In the genomic region with DNA sequence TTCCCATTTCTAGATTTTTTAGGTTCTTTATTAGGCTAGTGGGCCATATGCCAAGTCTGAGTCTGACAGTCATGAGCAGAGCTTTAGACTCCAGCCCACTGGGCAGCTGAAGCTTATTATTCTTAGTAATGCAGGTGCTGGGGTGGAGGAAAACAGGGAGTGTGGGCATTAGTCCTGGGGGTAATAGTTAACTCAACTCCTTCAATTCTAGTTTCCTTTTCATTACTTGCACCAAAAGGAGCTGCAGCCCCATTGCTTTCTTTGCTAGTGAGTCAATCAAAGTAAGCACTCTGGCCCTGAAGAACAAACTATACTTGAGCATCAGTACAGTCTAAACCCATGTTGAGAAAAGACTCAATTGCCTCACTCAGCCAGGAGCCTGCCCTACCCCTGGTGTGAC, we compare ENCODE assay signal across 23 cellular contexts. TPM values are rescaled to one million over a fixed set of nuclear protein-coding genes. Genes with fewer than 3 reads are reported as not detected.
DNase-seq lines count a peak whose midpoint lies in the region; ATAC-seq and TF ChIP-seq lines count a peak whose summit lies in the region.
"Had no signal": no experiment of that assay in that cellular context is flagged by ENCODE, and none has a peak within 500 bp of the region (broad histone marks: within the 10 kb centered on the region; RNA-seq: fewer than 3 reads in every experiment).

No MANE protein-coding gene starts in this region.

- intact Hi-C loops in aorta (cut with DNase I) (loop anchor here in 1 of 2 donors (5.0 kb wide), 1 partner anchor 35 kb away; no protein-coding TSS in a partner anchor), thyroid gland (cut with DNase I) (no loop called here)

- no peak for DNase-seq in aorta
- DNase-seq in putamen (ENCODE audit: low spot score), result no peak
- DNase-seq in occipital lobe (lab: John Stamatoyannopoulos, UW), result no peak
- no peak for DNase-seq in thyroid gland
- DNase-seq: activated CD4-positive, alpha-beta T cell treated with anti-CD3 and anti-CD28 coated beads, Interleukin-2, amount 50 U/mL, for 48 hours; activated T-cell treated with anti-CD3 and anti-CD28 coated beads, Interleukin-2, amount 50 U/mL, for 48 hours; AML-193; body of pancreas; Caco-2; heart right ventricle; naive B cell; NCI-H1092; NCI-H2081 treated with DMSO at 0.1 percent for 48 hours; NCI-H510A treated with DMSO at 0.1 percent for 48 hours; uterus had no signal

- ATAC-seq in GM19324 (IDR thresholded peaks at IDR 0.05; ENCODE audit: low FRiP score, unreplicated experiment) (peak; percentile 79), HG02763 (IDR thresholded peaks at IDR 0.05; ENCODE audit: unreplicated experiment) (peak; percentile 52), HG03442 (IDR thresholded peaks at IDR 0.05; ENCODE audit: unreplicated experiment) (peak; percentile 51), aorta (ENCODE audit: low FRiP score) (no peak)
- ATAC-seq: activated naive CD4-positive, alpha-beta T cell treated with anti-CD3 and anti-CD28 coated beads, Interleukin-2, amount 50 U/mL, for 72 hours; body of pancreas; HCT116; heart right ventricle had no signal

- H3K27ac ChIP-seq in aorta (ENCODE audit: low read depth in 1 of 2, low read length in 2 of 2) (peak overlapping the region; percentile 67 to 88), thyroid gland (no peak overlapping the region)
- H3K27ac ChIP-seq: body of pancreas, heart right ventricle, uterus had no signal

- no peaks in the 10 kb centered on the region for H3K9me3 ChIP-seq in aorta (ENCODE audit: control insufficient read depth, low read length)
- no peaks in the 10 kb centered on the region for H3K9me3 ChIP-seq in thyroid gland
- H3K9me3 ChIP-seq: body of pancreas, Caco-2, heart right ventricle, uterus had no signal

- no peaks in the 10 kb centered on the region for H3K27me3 ChIP-seq in aorta (ENCODE audit: control insufficient read depth in 1 of 2, insufficient read depth in 2 of 2, low read length in 1 of 2)
- no peaks in the 10 kb centered on the region for H3K27me3 ChIP-seq in thyroid gland
- H3K27me3 ChIP-seq: body of pancreas, uterus had no signal

- no peak for TF ChIP-seq CTCF in thyroid gland (IDR thresholded peaks at IDR 0.05)

- H3K36me3 ChIP-seq in aorta (ENCODE audit: control insufficient read depth in 1 of 2, insufficient read depth in 2 of 2, low read length in 1 of 2), result no peaks in the 10 kb centered on the region
- H3K36me3 ChIP-seq in thyroid gland, result no peaks in the 10 kb centered on the region
- H3K36me3 ChIP-seq: heart right ventricle, uterus had no signal

- no peak overlapping the region for H3K4me3 ChIP-seq in aorta (ENCODE audit: low read length in 2 of 2)
- H3K4me3 ChIP-seq in thyroid gland (replicated peaks in 1 of 3), result no peak overlapping the region
- H3K4me3 ChIP-seq: body of pancreas, heart right ventricle, lung, uterus had no signal

- H3K4me1 ChIP-seq in aorta (ENCODE audit: control insufficient read depth in 1 of 2, insufficient read depth in 2 of 2, low read length in 2 of 2) (peaks cover 9% of the 10 kb centered on the region in 2 donors), thyroid gland (no peaks in the 10 kb centered on the region)
- H3K4me1 ChIP-seq: body of pancreas, Caco-2, heart right ventricle, uterus had no signal

- TF ChIP-seq POLR2A in thyroid gland (IDR thresholded peaks at IDR 0.05), result no peak

RNA-seq across cellular contexts. Expression of a gene that starts 35.5 kb away (rescaled TPM):
- total RNA-seq in aorta, result under 1 TPM in 1 of 2 donors, not detected in 1; 0.49 TPM
- under 1 TPM in 1 of 2 donors, not detected in 1; 0.10 TPM for polyA plus RNA-seq in aorta
- not detected for total RNA-seq in occipital lobe
- 1 to 10 TPM in 2 of 4 donors, under 1 TPM in 1, not detected in 1; 0.59 to 1.2 (median 1.0) TPM for total RNA-seq in thyroid gland
- total RNA-seq: body of pancreas, Caco-2, HT-29, osteocyte had no signal

Comparison
In these comparisons a context has a peak if more than half of its experiments do, and no peak if none do; other contexts are left out.
1. H3K27ac ChIP-seq: peak in aorta (2 of 2); none in thyroid gland (0 of 3).